In genomic region chr17:82367724-82368524, GRCh38 we compare ENCODE assay signal across 14 cellular contexts. TPM values are rescaled to one million over a fixed set of nuclear protein-coding genes. Genes with fewer than 3 reads are reported as not detected.
DNase-seq lines count a peak whose midpoint lies in the region; ATAC-seq and TF ChIP-seq lines count a peak whose summit lies in the region.
"Had no signal": no experiment of that assay in that cellular context is flagged by ENCODE, and none has a peak within 500 bp of the region (broad histone marks: within the 10 kb centered on the region; RNA-seq: fewer than 3 reads in every experiment).

No MANE protein-coding gene starts in this region.

- no peaks in the 10 kb centered on the region for H3K36me3 ChIP-seq in Loucy (ENCODE audit: insufficient read depth, low read length)
- H3K36me3 ChIP-seq: gastrocnemius medialis had no signal

- H4K20me1 ChIP-seq in Loucy (ENCODE audit: insufficient read depth, low read length, poor library complexity, severe bottlenecking) = no peaks in the 10 kb centered on the region

- peak overlapping the region; percentile 84 for H3K4me2 ChIP-seq in Loucy (ENCODE audit: low read depth, low read length, poor library complexity, severe bottlenecking)

- TF ChIP-seq CTCF in Loucy (conservative IDR thresholded peaks at IDR 0.05; ENCODE audit: low read length) (no peak), mesothelial cell of epicardium (IDR thresholded peaks at IDR 0.05; ENCODE audit: unreplicated experiment) (no peak)

- no peaks in the 10 kb centered on the region for H3K36me3 Mint-ChIP-seq in mesothelial cell of epicardium
- H3K36me3 Mint-ChIP-seq in activated T-helper 17 cell treated with anti-CD3 and anti-CD28 coated beads, Interleukin-2, amount 50 U/mL, for 72 hours (ENCODE audit: low read depth) = no peaks in the 10 kb centered on the region
- H3K36me3 Mint-ChIP-seq: memory B cell had no signal

- H3K27me3 Mint-ChIP-seq in mesothelial cell of epicardium (ENCODE audit: low read depth) = peaks cover 9% of the 10 kb centered on the region
- H3K27me3 Mint-ChIP-seq in activated T-helper 17 cell treated with anti-CD3 and anti-CD28 coated beads, Interleukin-2, amount 50 U/mL, for 72 hours = peaks cover 23% of the 10 kb centered on the region

- peaks cover 11% of the 10 kb centered on the region for H3K79me2 ChIP-seq in Loucy (ENCODE audit: insufficient read depth, low read length)

- DNase-seq in NCI-H2029 (lab: John Stamatoyannopoulos, UW) (peak; percentile 17), NCI-H2029 treated with DMSO at 0.1 percent for 48 hours (lab: John Stamatoyannopoulos, UW) (no peak), mesothelial cell of epicardium (ENCODE audit: low spot score in 2 of 2, unreplicated experiment in 2 of 2) (no peak), AG08395 (ENCODE audit: low spot score) (no peak)
- DNase-seq: activated gamma-delta T cell treated with Interleukin-2 at 50 U/mL for 16 hours; gastrocnemius medialis; NCI-H1694; stimulated activated naive CD4-positive, alpha-beta T cell had no signal

- H3K4me1 Mint-ChIP-seq in mesothelial cell of epicardium = peaks cover 32% of the 10 kb centered on the region
- H3K4me1 Mint-ChIP-seq in activated T-helper 17 cell treated with anti-CD3 and anti-CD28 coated beads, Interleukin-2, amount 50 U/mL, for 72 hours = no peaks in the 10 kb centered on the region

- ATAC-seq in GM21737 (IDR thresholded peaks at IDR 0.05; ENCODE audit: unreplicated experiment) = no peak
- no peak for ATAC-seq in activated T-helper 17 cell treated with anti-CD3 and anti-CD28 coated beads, Interleukin-2, amount 50 U/mL, for 72 hours (replicated peaks)
- ATAC-seq: gastrocnemius medialis had no signal

- no peaks in the 10 kb centered on the region for H3K9me3 Mint-ChIP-seq in mesothelial cell of epicardium
- H3K9me3 Mint-ChIP-seq in activated T-helper 17 cell treated with anti-CD3 and anti-CD28 coated beads, Interleukin-2, amount 50 U/mL, for 72 hours = no peaks in the 10 kb centered on the region
- H3K9me3 Mint-ChIP-seq: memory B cell had no signal

- H3K4me3 ChIP-seq in Loucy (ENCODE audit: low read length, poor library complexity, severe bottlenecking) = peak overlapping the region; percentile 83
- H3K4me3 ChIP-seq: gastrocnemius medialis, skin epidermis had no signal

- no peaks in the 10 kb centered on the region for H3K9me2 ChIP-seq in Loucy (replicated peaks; ENCODE audit: low read depth, low read length)

- H3K27ac Mint-ChIP-seq in mesothelial cell of epicardium = peak overlapping the region; percentile 68
- no peak overlapping the region for H3K27ac Mint-ChIP-seq in activated T-helper 17 cell treated with anti-CD3 and anti-CD28 coated beads, Interleukin-2, amount 50 U/mL, for 72 hours
- H3K27ac Mint-ChIP-seq: memory B cell had no signal

- peak overlapping the region; percentile 97 for H3K9ac ChIP-seq in Loucy (ENCODE audit: low read depth, low read length, poor library complexity, severe bottlenecking)

- H3K27me3 ChIP-seq in Loucy (ENCODE audit: insufficient read depth, low read length, poor library complexity, severe bottlenecking) = no peaks in the 10 kb centered on the region

- peaks cover 16% of the 10 kb centered on the region for H3F3A ChIP-seq in Loucy (ENCODE audit: low read depth)

- no peaks in the 10 kb centered on the region for H3K9me3 ChIP-seq in Loucy (ENCODE audit: insufficient read depth, low read depth, low read length)
- H3K9me3 ChIP-seq: gastrocnemius medialis had no signal

- TF ChIP-seq POLR2A in Raji (IDR thresholded peaks at IDR 0.05; ENCODE audit: insufficient read depth, low read depth, low read length) = 0 out of 2 replicates have a peak, but pooled peaks have one; percentile 20

- H2AFZ ChIP-seq in Loucy (ENCODE audit: low read length) = no peak overlapping the region

- H3K4me1 ChIP-seq in Loucy (ENCODE audit: insufficient read depth, low read length, poor library complexity, severe bottlenecking) = peaks cover 45% of the 10 kb centered on the region

- no peak overlapping the region for H3K4me3 Mint-ChIP-seq in mesothelial cell of epicardium
- H3K4me3 Mint-ChIP-seq in activated T-helper 17 cell treated with anti-CD3 and anti-CD28 coated beads, Interleukin-2, amount 50 U/mL, for 72 hours = no peak overlapping the region
- H3K4me3 Mint-ChIP-seq: memory B cell had no signal

RNA-seq across cellular contexts. Expression of gene UTS2R, which starts 3.6 kb away (rescaled TPM):
- total RNA-seq in mesothelial cell of epicardium = 6.1 to 7.6 TPM (median 6.5 TPM) in 3 replicates
- under 1 TPM in 1 of 2 donors, not detected in 1; 0.45 TPM for total RNA-seq in activated T-helper 17 cell treated with anti-CD3 and anti-CD28 coated beads, Interleukin-2, amount 50 U/mL, for 72 hours
- total RNA-seq: gastrocnemius medialis had no signal

RNA-seq across cellular contexts. Expression of gene TEX19, which starts 8.9 kb away (rescaled TPM):
- 0.16 TPM in 1 of 3 replicates, not detected in the others for total RNA-seq in mesothelial cell of epicardium
- total RNA-seq in activated T-helper 17 cell treated with anti-CD3 and anti-CD28 coated beads, Interleukin-2, amount 50 U/mL, for 72 hours = under 1 TPM in 1 of 2 donors, not detected in 1; 0.28 TPM

RNA-seq across cellular contexts. Expression of gene SECTM1, which starts 34.4 kb away (rescaled TPM):
- total RNA-seq in mesothelial cell of epicardium = 5.8 to 7.0 TPM (median 7.0 TPM) in 3 replicates
- 10 to 100 TPM; 16.4 to 22.3 TPM for total RNA-seq in activated T-helper 17 cell treated with anti-CD3 and anti-CD28 coated beads, Interleukin-2, amount 50 U/mL, for 72 hours

RNA-seq across cellular contexts. Expression of gene HEXD, which starts 50.2 kb away (rescaled TPM):
- total RNA-seq in mesothelial cell of epicardium = 75.3 to 82.8 TPM (median 76.3 TPM) in 3 replicates
- 10 to 100 TPM; 25.1 to 31.9 TPM for total RNA-seq in activated T-helper 17 cell treated with anti-CD3 and anti-CD28 coated beads, Interleukin-2, amount 50 U/mL, for 72 hours

RNA-seq across cellular contexts. Expression of gene OGFOD3, which starts 50.5 kb away (rescaled TPM):
- 36.6 to 40.3 TPM (median 39.3 TPM) in 3 replicates for total RNA-seq in mesothelial cell of epicardium
- total RNA-seq in activated T-helper 17 cell treated with anti-CD3 and anti-CD28 coated beads, Interleukin-2, amount 50 U/mL, for 72 hours = 10 to 100 TPM; 16.2 to 20.7 TPM
